ENCODE assay signal across 15 cellular contexts in genomic region chr1:60994369-60994768, GRCh38.
DNase-seq lines count a peak whose midpoint lies in the region; ATAC-seq, FAIRE-seq and TF ChIP-seq lines count a peak whose summit lies in the region.
"Had no signal": no experiment of that assay in that cellular context is flagged by ENCODE, and none has a peak within 500 bp of the region (broad histone marks: within the 10 kb centered on the region; RNA-seq: fewer than 3 reads in every experiment).

No MANE protein-coding gene starts in this region.

- CTCF ChIA-PET in WTC11 (lab: Charles Lee) = no interaction called here

- H3K36me3 ChIP-seq in thoracic aorta (no peaks in the 10 kb centered on the region), gastroesophageal sphincter (no peaks in the 10 kb centered on the region)
- H3K36me3 ChIP-seq: BLaER1 treated with 17β-estradiol and CSF1 and Interleukin-3, amounts not matched to agents 10 nM and 100 nM had no signal

- no peak for FAIRE-seq in H54 (lab: Jason Lieb, UNC)
- FAIRE-seq: GM19239 had no signal

- H3K4me3 ChIP-seq in thoracic aorta = no peak overlapping the region
- no peak overlapping the region for H3K4me3 ChIP-seq in gastroesophageal sphincter
- H3K4me3 ChIP-seq: BLaER1 treated with 17β-estradiol and CSF1 and Interleukin-3, amounts not matched to agents 10 nM and 100 nM had no signal

- TF ChIP-seq CTCF in WTC11 (IDR thresholded peaks at IDR 0.05) = no peak
- TF ChIP-seq CTCF in thoracic aorta (IDR thresholded peaks at IDR 0.05) = no peak
- TF ChIP-seq CTCF in gastroesophageal sphincter (IDR thresholded peaks at IDR 0.05) = no peak

- H3K4me1 Mint-ChIP-seq in WTC11 = peaks cover 24% of the 10 kb centered on the region
- H3K4me1 Mint-ChIP-seq: CD4-positive, CD25-positive, alpha-beta regulatory T cell had no signal

- no peaks in the 10 kb centered on the region for H3K27me3 Mint-ChIP-seq in WTC11 (ENCODE audit: low read depth)

- POLR2A ChIA-PET in WTC11 (lab: Charles Lee) = no interaction called here

- no peak overlapping the region for H3K4me3 Mint-ChIP-seq in WTC11
- H3K4me3 Mint-ChIP-seq: CD4-positive, CD25-positive, alpha-beta regulatory T cell had no signal

- no peaks in the 10 kb centered on the region for H3K36me3 Mint-ChIP-seq in WTC11
- H3K36me3 Mint-ChIP-seq: CD4-positive, CD25-positive, alpha-beta regulatory T cell had no signal

- WGBS in gastroesophageal sphincter (ENCODE audit: low coverage in 1 of 2), 2 donors = 70% methylated on average over 2 of the region's 3 CpGs; no CpG with 5 or more reads in 1 of the 2 donors

- no peaks in the 10 kb centered on the region for H3K27me3 ChIP-seq in thoracic aorta (replicated peaks; ENCODE audit: insufficient read depth)
- no peaks in the 10 kb centered on the region for H3K27me3 ChIP-seq in gastroesophageal sphincter
- H3K27me3 ChIP-seq: BLaER1 treated with 17β-estradiol and CSF1 and Interleukin-3, amounts not matched to agents 10 nM and 100 nM had no signal

- ATAC-seq in WTC11 (peak; percentile 57), thoracic aorta (ENCODE audit: insufficient number of reproducible peaks, low FRiP score, low read depth) (no peak), gastroesophageal sphincter (no peak)

- H3K4me1 ChIP-seq in thoracic aorta (ENCODE audit: control insufficient read depth in 1 of 2, low read depth in 2 of 2) (peaks cover 12 to 66% of the 10 kb centered on the region in 2 donors), gastroesophageal sphincter (peaks cover 0 to 16% (median 12%) of the 10 kb centered on the region in 3 donors)

- H3K9me3 ChIP-seq in thoracic aorta (no peaks in the 10 kb centered on the region), gastroesophageal sphincter (no peaks in the 10 kb centered on the region)
- H3K9me3 ChIP-seq: BLaER1 treated with 17β-estradiol and CSF1 and Interleukin-3, amounts not matched to agents 10 nM and 100 nM had no signal

- TF ChIP-seq EP300 in gastroesophageal sphincter (IDR thresholded peaks at IDR 0.05) = no peak

- H3K27ac Mint-ChIP-seq in WTC11 = no peak overlapping the region
- H3K27ac Mint-ChIP-seq: CD4-positive, CD25-positive, alpha-beta regulatory T cell had no signal

- H3K27ac ChIP-seq in thoracic aorta (peak overlapping the region; percentile 41 to 78), gastroesophageal sphincter (no peak overlapping the region)
- H3K27ac ChIP-seq: BLaER1 treated with 17β-estradiol and CSF1 and Interleukin-3, amounts not matched to agents 10 nM and 100 nM had no signal

- no peak for TF ChIP-seq POLR2A in erythroblast (IDR thresholded peaks at IDR 0.05; ENCODE audit: low read length)
- TF ChIP-seq POLR2A in gastroesophageal sphincter (IDR thresholded peaks at IDR 0.05) = no peak
- TF ChIP-seq POLR2A in H54 (IDR thresholded peaks at IDR 0.05; ENCODE audit: low read depth, low read length) = no peak

- DNase-seq in NCI-H82 (lab: John Stamatoyannopoulos, UW) = peak; percentile 64
- DNase-seq in NCI-H82 treated with DMSO at 0.1 percent for 48 hours (lab: John Stamatoyannopoulos, UW; ENCODE audit: unreplicated experiment) = no peak
- no peak for DNase-seq in WTC11 (ENCODE audit: low spot score)
- peak; percentile 60 to 76 for DNase-seq in erythroblast (lab: John Stamatoyannopoulos, UW)
- DNase-seq in thoracic aorta (ENCODE audit: low spot score) = no peak
- DNase-seq in NOMO-1 treated with DMSO at 0.1 percent for 48 hours (lab: John Stamatoyannopoulos, UW; ENCODE audit: unreplicated experiment) = no peak
- no peak for DNase-seq in H54 (ENCODE audit: insufficient read length, low spot score)
- DNase-seq: ACHN; CD4-positive, CD25-positive, alpha-beta regulatory T cell; DMS53; GF-D8; H7 had no signal

- H3K9me3 Mint-ChIP-seq in WTC11 = no peaks in the 10 kb centered on the region

TF ChIP-seq in WTC11, 78 proteins besides CTCF, POLR2A, EP300 and RAD21:
- TF ChIP-seq, protein P1, sequence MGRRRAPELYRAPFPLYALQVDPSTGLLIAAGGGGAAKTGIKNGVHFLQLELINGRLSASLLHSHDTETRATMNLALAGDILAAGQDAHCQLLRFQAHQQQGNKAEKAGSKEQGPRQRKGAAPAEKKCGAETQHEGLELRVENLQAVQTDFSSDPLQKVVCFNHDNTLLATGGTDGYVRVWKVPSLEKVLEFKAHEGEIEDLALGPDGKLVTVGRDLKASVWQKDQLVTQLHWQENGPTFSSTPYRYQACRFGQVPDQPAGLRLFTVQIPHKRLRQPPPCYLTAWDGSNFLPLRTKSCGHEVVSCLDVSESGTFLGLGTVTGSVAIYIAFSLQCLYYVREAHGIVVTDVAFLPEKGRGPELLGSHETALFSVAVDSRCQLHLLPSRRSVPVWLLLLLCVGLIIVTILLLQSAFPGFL (CRISPR knock-in tag; IDR thresholded peaks at IDR 0.05; ENCODE audit: borderline replicate concordance) = no peak
- TF ChIP-seq NFE2L1 (CRISPR knock-in tag; IDR thresholded peaks at IDR 0.05) = no peak
- no peak for TF ChIP-seq TEAD4 (CRISPR knock-in tag; IDR thresholded peaks at IDR 0.05)
- no peak for TF ChIP-seq SMAD4 (CRISPR knock-in tag; IDR thresholded peaks at IDR 0.05)

Comparison
In these comparisons a context has a peak if more than half of its experiments do, and no peak if none do; other contexts are left out.
1. DNase-seq: peak in NCI-H82 (single experiment) and erythroblast (2 of 2); none in NCI-H82 treated with DMSO at 0.1 percent for 48 hours (single experiment), WTC11 (single experiment), thoracic aorta (single experiment), NOMO-1 treated with DMSO at 0.1 percent for 48 hours (single experiment) and H54 (single experiment).
2. H3K27ac ChIP-seq: peak in thoracic aorta (2 of 2); none in gastroesophageal sphincter (0 of 4).